ENCODE assay signal across 10 cellular contexts in the genomic region with DNA sequence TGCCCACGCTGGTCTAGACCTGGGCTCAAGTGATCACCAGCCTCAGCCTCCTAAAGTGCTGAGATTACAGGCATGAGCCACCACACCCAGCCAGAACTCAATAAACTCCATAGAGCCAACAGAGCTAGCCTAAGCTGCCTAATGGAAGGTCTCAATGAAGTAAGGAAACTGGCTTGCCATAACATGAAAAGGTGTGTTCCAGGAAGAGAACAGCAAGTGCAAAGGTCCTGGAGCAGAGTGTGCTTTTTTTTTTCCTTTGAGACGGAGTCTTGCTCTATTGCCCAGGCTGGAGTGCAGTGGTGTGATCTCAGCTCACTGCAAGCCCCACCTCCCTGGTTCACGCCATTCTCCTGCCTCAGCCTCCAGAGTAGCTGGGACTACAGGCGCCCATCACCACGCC. TPM values are rescaled to one million over a fixed set of nuclear protein-coding genes. Genes with fewer than 3 reads are reported as not detected.
"Had no signal": no experiment of that assay in that cellular context is flagged by ENCODE, and none has a peak within 500 bp of the region (broad histone marks: within the 10 kb centered on the region; RNA-seq: fewer than 3 reads in every experiment).

No MANE protein-coding gene starts in this region.

RNA-seq across cellular contexts. Expression of a gene that starts 15.0 kb away (rescaled TPM):
- total RNA-seq: stomach, temporal lobe had no signal

RNA-seq across cellular contexts. Expression of a gene that starts 37.9 kb away (rescaled TPM):
- total RNA-seq: natural killer cell treated with Interleukin-12 subunit alpha and Interleukin-12 subunit beta and Interleukin-15 and Interleukin-18, amount 100 ng/mL, for 72 hours; neural crest cell; osteocyte; posterior vena cava; pulmonary artery endothelial cell; right atrium auricular region; sciatic nerve; subcutaneous adipose tissue had no signal
